In genomic region chr12:49342066-49342913, GRCh38 we compare ENCODE assay signal across 1 cellular context.
TF ChIP-seq lines count a peak whose summit lies in the region.

No MANE protein-coding gene starts in this region.

TF ChIP-seq in K562, 482 proteins besides CTCF, POLR2A, EP300 and RAD21 (continues in another document):
- peak; percentile 63; the same call in 1 of the 2 replicates for TF ChIP-seq FOXP1 (CRISPR knock-in tag; IDR thresholded peaks at IDR 0.05)
- TF ChIP-seq IRF1 (CRISPR knock-in tag; IDR thresholded peaks at IDR 0.05; ENCODE audit: borderline replicate concordance), result no peak
- TF ChIP-seq POLR3G (IDR thresholded peaks at IDR 0.05; ENCODE audit: extremely low read depth, insufficient read length, insufficient replicate concordance), result no peak
- TF ChIP-seq MEIS2 (IDR thresholded peaks at IDR 0.05; ENCODE audit: partially characterized antibody), result peak; percentile 40
- TF ChIP-seq ZC3H8 (IDR thresholded peaks at IDR 0.05), result no peak
- TF ChIP-seq ZNF146 (CRISPR knock-in tag; IDR thresholded peaks at IDR 0.05; ENCODE audit: unreplicated experiment), result no peak
- no peak for TF ChIP-seq FOXM1 (IDR thresholded peaks at IDR 0.05; ENCODE audit: low read depth)
- no peak; the same call in 1 of the 2 replicates for TF ChIP-seq FOXM1 (CRISPR knock-in tag; IDR thresholded peaks at IDR 0.05; ENCODE audit: low read depth)
- TF ChIP-seq CCNT2 (IDR thresholded peaks at IDR 0.05; ENCODE audit: borderline replicate concordance, extremely low read depth, insufficient read length, low read depth, low read length), result no peak
- TF ChIP-seq THRB (CRISPR knock-in tag; conservative IDR thresholded peaks at IDR 0.05), result no peak
- no peak for TF ChIP-seq HDAC1 (IDR thresholded peaks at IDR 0.05)
- no peak for TF ChIP-seq ZNF586 (CRISPR knock-in tag; conservative IDR thresholded peaks at IDR 0.05)
- no peak for TF ChIP-seq RBBP5 (IDR thresholded peaks at IDR 0.05; ENCODE audit: borderline replicate concordance, insufficient read depth, low read length, poor library complexity, severe bottlenecking)
- TF ChIP-seq SIN3B (IDR thresholded peaks at IDR 0.05; ENCODE audit: low read depth), result peak; percentile 54; the same call in 1 of the 2 replicates
- no peak for TF ChIP-seq USF2 (CRISPR knock-in tag; IDR thresholded peaks at IDR 0.05)
- no peak for TF ChIP-seq ELK1 (CRISPR knock-in tag; IDR thresholded peaks at IDR 0.05)
- TF ChIP-seq MXD1 (CRISPR knock-in tag; IDR thresholded peaks at IDR 0.05; ENCODE audit: borderline replicate concordance, poor library complexity, severe bottlenecking), result no peak
- TF ChIP-seq ZNF124 (CRISPR knock-in tag; IDR thresholded peaks at IDR 0.05), result no peak
- no peak for TF ChIP-seq BACH1 (tag; IDR thresholded peaks at IDR 0.05)
- no peak for TF ChIP-seq POLR2AphosphoS2 (IDR thresholded peaks at IDR 0.05; ENCODE audit: low read length)
- no peak; the same call in 1 of the 2 replicates for TF ChIP-seq L3MBTL2 (IDR thresholded peaks at IDR 0.05)
- no peak for TF ChIP-seq ZNF766 (CRISPR knock-in tag; conservative IDR thresholded peaks at IDR 0.05)
- TF ChIP-seq SMARCA4 (IDR thresholded peaks at IDR 0.05), result no peak; the same call in 1 of the 2 replicates
- 0 out of 2 replicates have a peak, but pooled peaks have one; percentile 44 for TF ChIP-seq MTA1 (IDR thresholded peaks at IDR 0.05; ENCODE audit: borderline replicate concordance)
- peak; percentile 71 for TF ChIP-seq CHD4 (IDR thresholded peaks at IDR 0.05; ENCODE audit: insufficient read depth, insufficient replicate concordance, low read depth, low read length, poor library complexity, severe bottlenecking)
- TF ChIP-seq MLLT1 (IDR thresholded peaks at IDR 0.05), result 0 out of 4 replicates have a peak, but pooled peaks of 1 of the 2 experiments have one; percentile 21
- TF ChIP-seq ARID3B (CRISPR knock-in tag; IDR thresholded peaks at IDR 0.05; ENCODE audit: borderline replicate concordance), result no peak
- TF ChIP-seq TCF15 (CRISPR knock-in tag; IDR thresholded peaks at IDR 0.05), result no peak
- 0 out of 2 replicates have a peak, but pooled peaks have one; percentile 30 for TF ChIP-seq ZNF431 (CRISPR knock-in tag; IDR thresholded peaks at IDR 0.05)
- TF ChIP-seq ZBTB2 (IDR thresholded peaks at IDR 0.05), result no peak
- TF ChIP-seq SNIP1 (IDR thresholded peaks at IDR 0.05; ENCODE audit: low read depth), result no peak
- no peak for TF ChIP-seq EP400 (IDR thresholded peaks at IDR 0.05)
- TF ChIP-seq ARID1B (IDR thresholded peaks at IDR 0.05), result peak; percentile 43; the same call in 1 of the 2 replicates
- no peak for TF ChIP-seq NCOA6 (IDR thresholded peaks at IDR 0.05)
- TF ChIP-seq ZNF384 (IDR thresholded peaks at IDR 0.05; ENCODE audit: low read depth, low read length), result no peak
- TF ChIP-seq CEBPB (tag; IDR thresholded peaks at IDR 0.05), result no peak
- peak; percentile 88; the same call in 1 of the 2 replicates for TF ChIP-seq MTA3 (IDR thresholded peaks at IDR 0.05; ENCODE audit: borderline replicate concordance)
- 0 out of 2 replicates have a peak, but pooled peaks have one; percentile 30 for TF ChIP-seq ATF4 (CRISPR knock-in tag; IDR thresholded peaks at IDR 0.05)
- TF ChIP-seq ZFP91 (CRISPR knock-in tag; IDR thresholded peaks at IDR 0.05), result 0 out of 2 replicates have a peak, but pooled peaks have one; percentile 39
- TF ChIP-seq BHLHE40 (IDR thresholded peaks at IDR 0.05; ENCODE audit: low read length), result no peak
- peak; percentile 50; the same call in 1 of the 2 replicates for TF ChIP-seq ARID4B (CRISPR knock-in tag; IDR thresholded peaks at IDR 0.05)
- peak; percentile 79 for TF ChIP-seq DEAF1 (CRISPR knock-in tag; IDR thresholded peaks at IDR 0.05)
- no peak for TF ChIP-seq SLC30A9 (CRISPR knock-in tag; IDR thresholded peaks at IDR 0.05)
- peak; percentile 93 for TF ChIP-seq KDM2B (CRISPR knock-in tag; IDR thresholded peaks at IDR 0.05)
- peak; percentile 35 for TF ChIP-seq PHF20 (IDR thresholded peaks at IDR 0.05; ENCODE audit: partially characterized antibody)
- TF ChIP-seq ZEB2 (IDR thresholded peaks at IDR 0.05), result peak; percentile 28; the same call in 1 of the 2 replicates
